17 cellular contexts compared by ENCODE assay signal in genomic region chr6:105036371-105036770, GRCh38.
A peak's percentile ranks its signal among the peaks of the same experiment; 100 is the strongest.
DNase-seq lines count a peak whose midpoint lies in the region; ATAC-seq and TF ChIP-seq lines count a peak whose summit lies in the region.
"Had no signal": no experiment of that assay in that cellular context is flagged by ENCODE, and none has a peak within 500 bp of the region (broad histone marks: within the 10 kb centered on the region; RNA-seq: fewer than 3 reads in every experiment).

No MANE protein-coding gene starts in this region.

- no peaks in the 10 kb centered on the region for H3K9me2 ChIP-seq in Karpas-422 (replicated peaks; ENCODE audit: insufficient read depth, low read length)

- H3K4me3 ChIP-seq in Karpas-422 (ENCODE audit: low read length) = no peak overlapping the region
- H3K4me3 ChIP-seq: A549 had no signal

- DNase-seq in DMS 273 (lab: John Stamatoyannopoulos, UW; ENCODE audit: unreplicated experiment) = peak; percentile 69
- no peak for DNase-seq in Karpas-422
- DNase-seq in nephron progenitor cell = no peak
- DNase-seq in HPDE6-E6E7 (ENCODE audit: extremely low spot score) = no peak
- no peak for DNase-seq in occipital lobe (lab: John Stamatoyannopoulos, UW)
- DNase-seq: DMS153, H7, MV-4-11, NCI-H1417 treated with DMSO at 0.1 percent for 48 hours, NCI-H2081 treated with DMSO at 0.1 percent for 48 hours, OCI-M1, SIG-M5 had no signal

- peak overlapping the region; percentile 36 for H3K27ac ChIP-seq in Karpas-422 (ENCODE audit: low read length)
- H3K27ac ChIP-seq: A549 had no signal

- no peaks in the 10 kb centered on the region for H4K20me1 ChIP-seq in Karpas-422 (ENCODE audit: insufficient read depth, low read depth, low read length)

- H3K27me3 Mint-ChIP-seq in brain (no peaks in the 10 kb centered on the region), nephron progenitor cell (ENCODE audit: low read depth, poor library complexity) (peaks cover 3% of the 10 kb centered on the region)
- H3K27me3 Mint-ChIP-seq in activated T-helper 17 cell treated with anti-CD3 and anti-CD28 coated beads, Interleukin-2, amount 50 U/mL, for 72 hours = peaks cover 19% of the 10 kb centered on the region

- H3K79me2 ChIP-seq in Karpas-422 (ENCODE audit: low read length) = peaks cover 67% of the 10 kb centered on the region

- H3K4me2 ChIP-seq in Karpas-422 (ENCODE audit: low read depth, low read length, poor library complexity, severe bottlenecking) = peak overlapping the region; percentile 8
- H3K4me2 ChIP-seq: A549 had no signal

- no peaks in the 10 kb centered on the region for H3K27me3 ChIP-seq in Karpas-422 (ENCODE audit: low read length)

- no peak for TF ChIP-seq CTCF in brain (conservative IDR thresholded peaks at IDR 0.05)
- TF ChIP-seq CTCF in nephron progenitor cell (IDR thresholded peaks at IDR 0.05) = no peak

- H3K36me3 ChIP-seq in Karpas-422 (ENCODE audit: insufficient read depth, low read length) = no peaks in the 10 kb centered on the region

- H3K4me1 ChIP-seq in Karpas-422 (ENCODE audit: low read length) = peaks cover 70% of the 10 kb centered on the region

- H3K9me3 Mint-ChIP-seq in brain (no peaks in the 10 kb centered on the region), nephron progenitor cell (no peaks in the 10 kb centered on the region)
- no peaks in the 10 kb centered on the region for H3K9me3 Mint-ChIP-seq in activated T-helper 17 cell treated with anti-CD3 and anti-CD28 coated beads, Interleukin-2, amount 50 U/mL, for 72 hours
- H3K9me3 Mint-ChIP-seq: CD14-positive monocyte had no signal

- H3K9ac ChIP-seq in Karpas-422 (ENCODE audit: low read length) = no peak overlapping the region

- H2AFZ ChIP-seq in Karpas-422 (ENCODE audit: low read length) = no peak overlapping the region

- no peaks in the 10 kb centered on the region for H3K9me3 ChIP-seq in Karpas-422 (ENCODE audit: low read length)
- H3K9me3 ChIP-seq: A549 had no signal

- H3K36me3 Mint-ChIP-seq in brain = peaks cover 13% of the 10 kb centered on the region
- peaks cover 30% of the 10 kb centered on the region for H3K36me3 Mint-ChIP-seq in nephron progenitor cell (ENCODE audit: low read depth)
- H3K36me3 Mint-ChIP-seq in activated T-helper 17 cell treated with anti-CD3 and anti-CD28 coated beads, Interleukin-2, amount 50 U/mL, for 72 hours (ENCODE audit: low read depth) = no peaks in the 10 kb centered on the region
- H3K36me3 Mint-ChIP-seq: CD14-positive monocyte had no signal

- H3K27ac Mint-ChIP-seq in brain = peak overlapping the region in 4 of 5 experiments; percentile 12 to 60 (median 32)
- peak overlapping the region; percentile 62 for H3K27ac Mint-ChIP-seq in nephron progenitor cell
- H3K27ac Mint-ChIP-seq in activated T-helper 17 cell treated with anti-CD3 and anti-CD28 coated beads, Interleukin-2, amount 50 U/mL, for 72 hours = no peak overlapping the region
- H3K27ac Mint-ChIP-seq: CD14-positive monocyte had no signal

- H3K4me1 Mint-ChIP-seq in brain (peaks cover 28% of the 10 kb centered on the region), nephron progenitor cell (peaks cover 49% of the 10 kb centered on the region)
- no peaks in the 10 kb centered on the region for H3K4me1 Mint-ChIP-seq in activated T-helper 17 cell treated with anti-CD3 and anti-CD28 coated beads, Interleukin-2, amount 50 U/mL, for 72 hours
- H3K4me1 Mint-ChIP-seq: CD14-positive monocyte had no signal

- peak overlapping the region in 3 of 5 experiments; percentile 10 to 13 (median 12) for H3K4me3 Mint-ChIP-seq in brain
- H3K4me3 Mint-ChIP-seq in nephron progenitor cell = no peak overlapping the region
- H3K4me3 Mint-ChIP-seq in activated T-helper 17 cell treated with anti-CD3 and anti-CD28 coated beads, Interleukin-2, amount 50 U/mL, for 72 hours = no peak overlapping the region
- H3K4me3 Mint-ChIP-seq: CD14-positive monocyte had no signal

- no peak for ATAC-seq in HG02852 (IDR thresholded peaks at IDR 0.05; ENCODE audit: unreplicated experiment)
- ATAC-seq in activated T-helper 17 cell treated with anti-CD3 and anti-CD28 coated beads, Interleukin-2, amount 50 U/mL, for 72 hours (replicated peaks) = no peak
- ATAC-seq: A549 had no signal

Comparison
In these comparisons a context has a peak if more than half of its experiments do, and no peak if none do; other contexts are left out.
1. H3K4me3 Mint-ChIP-seq: peak in brain (3 of 5); none in nephron progenitor cell (single experiment) and activated T-helper 17 cell treated with anti-CD3 and anti-CD28 coated beads, Interleukin-2, amount 50 U/mL, for 72 hours (single experiment).